In the genomic region with DNA sequence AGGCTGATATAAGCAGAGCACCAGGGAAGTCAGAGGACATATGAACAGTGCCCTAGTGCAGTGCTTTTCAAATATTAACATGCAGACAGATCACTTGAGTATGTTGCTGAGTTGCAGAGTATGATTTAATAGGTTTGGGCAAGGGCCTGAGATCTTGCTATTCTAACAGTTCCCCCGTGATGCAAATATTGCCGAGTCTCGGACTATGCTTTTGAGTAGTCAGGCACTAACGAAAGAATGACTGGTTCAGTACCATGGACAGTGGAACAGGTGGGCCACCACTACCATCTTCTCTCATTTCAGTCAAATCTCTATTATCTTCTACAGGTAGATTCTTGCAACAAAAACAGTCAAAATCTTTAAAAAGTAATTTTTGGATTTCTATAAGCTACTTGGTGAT, we compare ENCODE assay signal across 22 cellular contexts. TPM values are rescaled to one million over a fixed set of nuclear protein-coding genes. Genes with fewer than 3 reads are reported as not detected.
DNase-seq lines count a peak whose midpoint lies in the region; ATAC-seq and TF ChIP-seq lines count a peak whose summit lies in the region.
"Had no signal": no experiment of that assay in that cellular context is flagged by ENCODE, and none has a peak within 500 bp of the region (broad histone marks: within the 10 kb centered on the region; RNA-seq: fewer than 3 reads in every experiment).

No MANE protein-coding gene starts in this region.

- H3K27me3 ChIP-seq in mammary epithelial cell (ENCODE audit: insufficient read depth, low read length) (no peaks in the 10 kb centered on the region), upper lobe of right lung (peaks cover 17% of the 10 kb centered on the region)
- H3K27me3 ChIP-seq: brain microvascular endothelial cell had no signal

- in situ Hi-C loops in mammary epithelial cell (cut with MboI; ENCODE audit: low sequenced_read_pairs in 2 of 2): loop anchor here in 1 of 2 donors (10.0 kb wide), 1 partner anchor 333 kb away; no protein-coding TSS in a partner anchor

- no TSS peak for BruUV-seq in mammary epithelial cell (replicated peaks; lab: Mats Ljungman, UMichigan)

- H3K4me1 Mint-ChIP-seq in stimulated activated naive B cell treated with anti-CD40 and anti-IgM and Interleukin-4, amounts not matched to agents 10 μg/mL and 1 μg/mL and 100 μg/mL, for 72 hours: peaks cover 7 to 22% of the 10 kb centered on the region in 2 donors

- WGBS in mammary epithelial cell (ENCODE audit: low coverage, missing lambda C conversion rate): 4% methylated on average over 4 of the region's 4 CpGs

- CTCF ChIA-PET in mammary epithelial cell (lab: Charles Lee; ENCODE audit: low non-redundant PET): no interaction called here

- H3K36me3 Mint-ChIP-seq in stimulated activated naive B cell treated with anti-CD40 and anti-IgM and Interleukin-4, amounts not matched to agents 10 μg/mL and 1 μg/mL and 100 μg/mL, for 72 hours: peaks cover 8 to 10% of the 10 kb centered on the region in 2 donors

- no peak overlapping the region for H3K27ac ChIP-seq in mammary epithelial cell (ENCODE audit: insufficient read depth, low read depth, low read length)
- no peak overlapping the region for H3K27ac ChIP-seq in upper lobe of right lung
- H3K27ac ChIP-seq: brain microvascular endothelial cell, thoracic aorta had no signal

- peaks cover 7% of the 10 kb centered on the region in 2 donors for H3K9me3 Mint-ChIP-seq in stimulated activated naive B cell treated with anti-CD40 and anti-IgM and Interleukin-4, amounts not matched to agents 10 μg/mL and 1 μg/mL and 100 μg/mL, for 72 hours

- no peak overlapping the region for H3K4me2 ChIP-seq in mammary epithelial cell (ENCODE audit: insufficient read depth, low read depth, low read length)

- TF ChIP-seq CTCF in mammary epithelial cell (conservative IDR thresholded peaks at IDR 0.05 in 1 of 2, IDR thresholded peaks at IDR 0.05 in 1 of 2; ENCODE audit: extremely low read depth in 1 of 2, insufficient read depth in 1 of 2, low read depth in 1 of 2, low read length in 2 of 2): no peak
- TF ChIP-seq CTCF in upper lobe of right lung (IDR thresholded peaks at IDR 0.05): no peak

- H3K36me3 ChIP-seq in mammary epithelial cell (ENCODE audit: insufficient read depth, low read length): no peaks in the 10 kb centered on the region
- H3K36me3 ChIP-seq in upper lobe of right lung: no peaks in the 10 kb centered on the region
- H3K36me3 ChIP-seq: brain microvascular endothelial cell, thoracic aorta had no signal

- DNase-seq in ELF-1 (ENCODE audit: low read depth, low spot score) (peak; percentile 16), M059J (ENCODE audit: low read depth) (peak; percentile 24), mammary epithelial cell (peak; percentile 16), kidney tubule cell (ENCODE audit: low spot score) (peak; percentile 14), NCI-H1436 treated with DMSO at 0.1 percent for 48 hours (lab: John Stamatoyannopoulos, UW) (no peak), upper lobe of right lung (no peak)
- DNase-seq in stimulated activated naive B cell treated with anti-CD40 and anti-IgM and Interleukin-4, amounts not matched to agents 10 μg/mL and 1 μg/mL and 100 μg/mL, for 72 hours: no peak
- DNase-seq: activated CD8-positive, alpha-beta memory T cell treated with anti-CD3 and anti-CD28 coated beads, Interleukin-2, amount 10 ng/mL, durations not matched to agents 7 days and 5 days; brain microvascular endothelial cell; DMS153; effector CD4-positive, alpha-beta T cell; HCEC 1CT; Karpas-422; kidney glomerular epithelial cell; NCI-H187; NCI-H69; Right ventricle myocardium superior; T-helper 9 cell had no signal

- H3K4me1 ChIP-seq in mammary epithelial cell (ENCODE audit: insufficient read depth, low read length) (peaks cover 5% of the 10 kb centered on the region), upper lobe of right lung (peaks cover 4% of the 10 kb centered on the region)

- peaks cover 39 to 51% of the 10 kb centered on the region in 2 donors for H3K27me3 Mint-ChIP-seq in stimulated activated naive B cell treated with anti-CD40 and anti-IgM and Interleukin-4, amounts not matched to agents 10 μg/mL and 1 μg/mL and 100 μg/mL, for 72 hours

- no peaks in the 10 kb centered on the region for H3K9me3 ChIP-seq in mammary epithelial cell (replicated peaks; ENCODE audit: insufficient read depth, low read length)
- H3K9me3 ChIP-seq in upper lobe of right lung: no peaks in the 10 kb centered on the region
- H3K9me3 ChIP-seq: thoracic aorta had no signal

- H3K79me2 ChIP-seq in mammary epithelial cell (ENCODE audit: insufficient read depth, low read length): peaks cover 8% of the 10 kb centered on the region

- no peak overlapping the region for H3K27ac Mint-ChIP-seq in stimulated activated naive B cell treated with anti-CD40 and anti-IgM and Interleukin-4, amounts not matched to agents 10 μg/mL and 1 μg/mL and 100 μg/mL, for 72 hours
- H3K27ac Mint-ChIP-seq: activated CD8-positive, alpha-beta memory T cell treated with anti-CD3 and anti-CD28 coated beads, Interleukin-2, amount 10 ng/mL, durations not matched to agents 7 days and 5 days; B cell; naive thymus-derived CD8-positive, alpha-beta T cell had no signal

- no peaks in the 10 kb centered on the region for H4K20me1 ChIP-seq in mammary epithelial cell (ENCODE audit: insufficient read depth, low read length)

- intact Hi-C loops in mammary epithelial cell (cut with micrococcal nuclease) (no loop called here), upper lobe of right lung (cut with DNase I) (no loop called here)

- H2AFZ ChIP-seq in mammary epithelial cell (ENCODE audit: low read depth, low read length): no peak overlapping the region

- ATAC-seq in GM19452 (IDR thresholded peaks at IDR 0.05; ENCODE audit: unreplicated experiment) (no peak), upper lobe of right lung (no peak)
- ATAC-seq in stimulated activated naive B cell treated with anti-CD40 and anti-IgM and Interleukin-4, amounts not matched to agents 10 μg/mL and 1 μg/mL and 100 μg/mL, for 72 hours (replicated peaks): no peak
- ATAC-seq: activated CD8-positive, alpha-beta memory T cell treated with anti-CD3 and anti-CD28 coated beads, Interleukin-2, amount 10 ng/mL, durations not matched to agents 7 days and 5 days; naive thymus-derived CD8-positive, alpha-beta T cell had no signal

- H3K4me3 Mint-ChIP-seq in stimulated activated naive B cell treated with anti-CD40 and anti-IgM and Interleukin-4, amounts not matched to agents 10 μg/mL and 1 μg/mL and 100 μg/mL, for 72 hours: no peak overlapping the region
- H3K4me3 Mint-ChIP-seq: activated CD8-positive, alpha-beta memory T cell treated with anti-CD3 and anti-CD28 coated beads, Interleukin-2, amount 10 ng/mL, durations not matched to agents 7 days and 5 days; B cell; naive thymus-derived CD8-positive, alpha-beta T cell had no signal

- H3K9ac ChIP-seq in mammary epithelial cell (ENCODE audit: insufficient read depth, low read length): no peak overlapping the region

- H3K4me3 ChIP-seq in mammary epithelial cell (replicated peaks in 1 of 3; ENCODE audit: insufficient read depth in 1 of 3, low read depth in 2 of 3, low read length in 3 of 3) (no peak overlapping the region), upper lobe of right lung (no peak overlapping the region)
- H3K4me3 ChIP-seq: thoracic aorta had no signal

- dilution Hi-C loops in mammary epithelial cell (cut with HindIII; ENCODE audit: low sequenced_read_pairs): no loop called here

RNA-seq across cellular contexts. Expression of a gene that starts 3.7 kb away (rescaled TPM):
- 33.1 and 38.3 TPM in 2 replicates for total RNA-seq in M059J (2014; rRNA removed; shearing (Covaris generic))
- total RNA-seq in mammary epithelial cell: 10 to 100 TPM in 1 of 2 donors, 1 to 10 TPM in 1; 3.5 to 15.2 TPM
- polyA plus RNA-seq in mammary epithelial cell: 11.6 TPM
- 12.8 TPM for polyA minus RNA-seq in mammary epithelial cell
- total RNA-seq in upper lobe of right lung: 5.9 TPM
- total RNA-seq: Right ventricle myocardium superior had no signal
- polyA plus RNA-seq: naive thymus-derived CD8-positive, alpha-beta T cell had no signal

Comparison
In these comparisons a context has a peak if more than half of its experiments do, and no peak if none do; other contexts are left out.
1. DNase-seq: peak in ELF-1 (single experiment), M059J (single experiment), mammary epithelial cell (single experiment) and kidney tubule cell (single experiment); none in NCI-H1436 treated with DMSO at 0.1 percent for 48 hours (single experiment), stimulated activated naive B cell treated with anti-CD40 and anti-IgM and Interleukin-4, amounts not matched to agents 10 μg/mL and 1 μg/mL and 100 μg/mL, for 72 hours (single experiment) and upper lobe of right lung (single experiment).